ENCODE assay signal across 8 cellular contexts in genomic region chr2:69828913-69829242, GRCh38. TPM values are rescaled to one million over a fixed set of nuclear protein-coding genes. Genes with fewer than 3 reads are reported as not detected.
DNase-seq lines count a peak whose midpoint lies in the region; ATAC-seq and TF ChIP-seq lines count a peak whose summit lies in the region.

No MANE protein-coding gene starts in this region.

- H3K4me3 ChIP-seq in CD4-positive, alpha-beta memory T cell (ENCODE audit: low read length in 2 of 2), result peak overlapping the region; percentile 47 to 71
- H3K4me3 ChIP-seq in liver (ENCODE audit: low read depth in 1 of 3, low read length in 3 of 3) (peak overlapping the region; percentile 73 to 86 (median 81)), upper lobe of left lung (peak overlapping the region; percentile 31 to 99 (median 88))

- POLR2A ChIA-PET in CD4-positive, alpha-beta memory T cell (lab: Charles Lee; ENCODE audit: partially characterized antibody), result interaction anchor here (0.6 to 2.0 kb wide), 13 partner anchors 8 to 392 kb away, joined by 3 to 15 read pairs (median 4); partner anchors contain the start of genes ANXA4, NFU1 and SNRNP27

- H3K9me3 Mint-ChIP-seq in CD4-positive, alpha-beta memory T cell, result no peaks in the 10 kb centered on the region
- H3K9me3 Mint-ChIP-seq in activated naive CD8-positive, alpha-beta T cell treated with anti-CD3 and anti-CD28 coated beads for 36 hours, result no peaks in the 10 kb centered on the region

- peaks cover 38% of the 10 kb centered on the region for H3K4me1 ChIP-seq in CD4-positive, alpha-beta memory T cell (ENCODE audit: insufficient read depth, low read length)
- H3K4me1 ChIP-seq in liver (ENCODE audit: control insufficient read depth in 4 of 4, insufficient read depth in 4 of 4, low read length in 3 of 4) (peaks cover 3 to 19% (median 10%) of the 10 kb centered on the region in 4 donors), upper lobe of left lung (peaks cover 18 to 30% (median 24%) of the 10 kb centered on the region in 4 donors)

- H3K27ac ChIP-seq in CD4-positive, alpha-beta memory T cell (ENCODE audit: low read depth, low read length), result peak overlapping the region; percentile 92
- H3K27ac ChIP-seq in liver (ENCODE audit: low read depth in 1 of 2, low read length in 2 of 2) (peak overlapping the region; percentile 87 to 96), upper lobe of left lung (peak overlapping the region; percentile 88 to 94 (median 94))

- ATAC-seq in HG02642 (IDR thresholded peaks at IDR 0.05; ENCODE audit: poor library complexity, unreplicated experiment), result peak; percentile 3
- ATAC-seq in upper lobe of left lung (ENCODE audit: low FRiP score in 2 of 2), result peak in 1 of 2 donors; percentile 2

- H3K9me3 ChIP-seq in CD4-positive, alpha-beta memory T cell (ENCODE audit: control insufficient read depth in 1 of 2, low read length in 2 of 2), result no peaks in the 10 kb centered on the region
- H3K9me3 ChIP-seq in liver (ENCODE audit: control insufficient read depth in 4 of 4, low read length in 3 of 4) (no peaks in the 10 kb centered on the region), upper lobe of left lung (no peaks in the 10 kb centered on the region)

- H3K4me3 Mint-ChIP-seq in CD4-positive, alpha-beta memory T cell, result peak overlapping the region; percentile 87 to 98 (median 96)
- peak overlapping the region; percentile 79 for H3K4me3 Mint-ChIP-seq in activated naive CD8-positive, alpha-beta T cell treated with anti-CD3 and anti-CD28 coated beads for 36 hours

- TF ChIP-seq RAD21 in liver (IDR thresholded peaks at IDR 0.05), result no peak

- TF ChIP-seq EP300 in upper lobe of left lung (IDR thresholded peaks at IDR 0.05), result no peak

- peak overlapping the region; percentile 93 to 98 (median 96) for H3K27ac Mint-ChIP-seq in CD4-positive, alpha-beta memory T cell
- peak overlapping the region; percentile 89 for H3K27ac Mint-ChIP-seq in activated naive CD8-positive, alpha-beta T cell treated with anti-CD3 and anti-CD28 coated beads for 36 hours

- 16% methylated on average over 8 of the region's 8 CpGs for WGBS in liver
- 19 to 20% methylated on average over 8 of the region's 8 CpGs for WGBS in upper lobe of left lung, 2 donors

- TF ChIP-seq CTCF in liver (IDR thresholded peaks at IDR 0.05; ENCODE audit: low read depth, low read length, missing input control) (no peak), upper lobe of left lung (IDR thresholded peaks at IDR 0.05) (no peak)

- DNase-seq in CD4-positive, alpha-beta memory T cell, result no peak
- no peak for DNase-seq in activated naive CD8-positive, alpha-beta T cell treated with anti-CD3 and anti-CD28 coated beads for 36 hours
- DNase-seq in upper lobe of left lung, result no peak
- no peak for DNase-seq in SIG-M5 treated with dmso at 0.1 percent for 504 hours (lab: John Stamatoyannopoulos, UW; ENCODE audit: unreplicated experiment)
- no peak for DNase-seq in DMS153 treated with DMSO at 0.1 percent for 48 hours (lab: John Stamatoyannopoulos, UW; ENCODE audit: unreplicated experiment)
- DNase-seq in NCI-H1694 treated with DMSO at 0.1 percent for 48 hours (lab: John Stamatoyannopoulos, UW), result no peak

- H3K36me3 Mint-ChIP-seq in CD4-positive, alpha-beta memory T cell, result peaks cover 0 to 18% of the 10 kb centered on the region in 2 donors
- peaks cover 18% of the 10 kb centered on the region for H3K36me3 Mint-ChIP-seq in activated naive CD8-positive, alpha-beta T cell treated with anti-CD3 and anti-CD28 coated beads for 36 hours

- H3K9ac ChIP-seq in liver (ENCODE audit: low read depth in 1 of 2, low read length in 2 of 2), result peak overlapping the region; percentile 61 to 85

- no peak for TF ChIP-seq POLR2A in upper lobe of left lung (IDR thresholded peaks at IDR 0.05)

- CTCF ChIA-PET in CD4-positive, alpha-beta memory T cell (lab: Charles Lee; ENCODE audit: partially characterized antibody), result interaction anchor here (0.6 to 5.0 kb wide), 6 partner anchors 11 to 475 kb away, joined by 3 to 41 read pairs (median 6); partner anchors contain the start of gene C2orf42

- intact Hi-C loops in CD4-positive, alpha-beta memory T cell (cut with micrococcal nuclease), result loop anchor here (1.0 to 10.0 kb wide), 7 partner anchors 185 to 1674 kb away; partner anchors contain the start of genes C2orf42, GFPT1, NFU1 and PNO1

- H3K27me3 Mint-ChIP-seq in CD4-positive, alpha-beta memory T cell, result no peaks in the 10 kb centered on the region
- H3K27me3 Mint-ChIP-seq in activated naive CD8-positive, alpha-beta T cell treated with anti-CD3 and anti-CD28 coated beads for 36 hours, result no peaks in the 10 kb centered on the region

- peaks cover 16 to 63% (median 38%) of the 10 kb centered on the region in 4 donors for H3K4me1 Mint-ChIP-seq in CD4-positive, alpha-beta memory T cell
- peaks cover 35% of the 10 kb centered on the region for H3K4me1 Mint-ChIP-seq in activated naive CD8-positive, alpha-beta T cell treated with anti-CD3 and anti-CD28 coated beads for 36 hours

- H3K27me3 ChIP-seq in CD4-positive, alpha-beta memory T cell (ENCODE audit: insufficient read depth, low read length), result no peaks in the 10 kb centered on the region
- H3K27me3 ChIP-seq in liver (ENCODE audit: control insufficient read depth in 4 of 4, insufficient read depth in 4 of 4, low read length in 3 of 4) (no peaks in the 10 kb centered on the region), upper lobe of left lung (no peaks in the 10 kb centered on the region)

- no peaks in the 10 kb centered on the region for H3K36me3 ChIP-seq in CD4-positive, alpha-beta memory T cell (ENCODE audit: insufficient read depth, low read length)
- H3K36me3 ChIP-seq in liver (ENCODE audit: control insufficient read depth in 4 of 4, insufficient read depth in 3 of 4, low read depth in 1 of 4, low read length in 3 of 4) (no peaks in the 10 kb centered on the region), upper lobe of left lung (no peaks in the 10 kb centered on the region)

TF ChIP-seq in liver, 16 proteins besides CTCF, POLR2A, EP300 and RAD21 (continues in another document):
- TF ChIP-seq RXRA (IDR thresholded peaks at IDR 0.05), result no peak
- TF ChIP-seq HNF4A (conservative IDR thresholded peaks at IDR 0.05), result no peak
- TF ChIP-seq EGR1 (IDR thresholded peaks at IDR 0.05; ENCODE audit: low read depth in 2 of 2), result no peak
- no peak for TF ChIP-seq SP1 (IDR thresholded peaks at IDR 0.05)
- no peak for TF ChIP-seq FOXA1 (IDR thresholded peaks at IDR 0.05)
- no peak for TF ChIP-seq YY1 (IDR thresholded peaks at IDR 0.05)
- no peak for TF ChIP-seq REST (IDR thresholded peaks at IDR 0.05)
- TF ChIP-seq TAF1 (conservative IDR thresholded peaks at IDR 0.05), result no peak
- TF ChIP-seq JUND (IDR thresholded peaks at IDR 0.05), result no peak
- TF ChIP-seq NR2F2 (IDR thresholded peaks at IDR 0.05), result no peak
- TF ChIP-seq HNF4G (IDR thresholded peaks at IDR 0.05), result no peak
- TF ChIP-seq MAX (IDR thresholded peaks at IDR 0.05), result no peak
- no peak for TF ChIP-seq ZBTB33 (IDR thresholded peaks at IDR 0.05)

RNA-seq across cellular contexts. Expression of gene GMCL1, which starts 0.6 kb away (rescaled TPM):
- total RNA-seq in CD4-positive, alpha-beta memory T cell, result 10 to 100 TPM; 28.2 to 31.8 TPM
- polyA plus RNA-seq in CD4-positive, alpha-beta memory T cell, result 10 to 100 TPM; 27.7 to 37.8 TPM
- 10 to 100 TPM; 14.2 to 16.1 TPM for total RNA-seq in activated naive CD8-positive, alpha-beta T cell treated with anti-CD3 and anti-CD28 coated beads for 36 hours
- total RNA-seq in liver (10 to 100 TPM in 1 of 2 donors, 1 to 10 TPM in 1; 7.7 to 11.2 TPM), upper lobe of left lung (10 to 100 TPM; 11.9 to 23.1 (median 17.5) TPM)
- polyA plus RNA-seq in liver, result 1 to 10 TPM; 5.0 to 6.3 TPM
